In genomic region chr6:153130515-153131036, GRCh38 we compare ENCODE assay signal across 8 cellular contexts. TPM values are rescaled to one million over a fixed set of nuclear protein-coding genes. Genes with fewer than 3 reads are reported as not detected.
DNase-seq lines count a peak whose midpoint lies in the region; ATAC-seq, FAIRE-seq and TF ChIP-seq lines count a peak whose summit lies in the region.

No MANE protein-coding gene starts in this region.

- peaks cover 3 to 18% of the 10 kb centered on the region in 2 experiments for H3K27me3 ChIP-seq in GM12878 (replicated peaks in 1 of 2; ENCODE audit: control insufficient read depth in 2 of 2, insufficient read depth in 2 of 2, low read length in 1 of 2)
- peaks cover 5 to 21% of the 10 kb centered on the region in 2 donors for H3K27me3 ChIP-seq in stomach smooth muscle (ENCODE audit: control insufficient read depth in 1 of 2, insufficient read depth in 2 of 2, low read length in 2 of 2)

- RAD21 ChIA-PET in GM12878 (lab: Charles Lee; ENCODE audit: unreplicated experiment): no interaction called here

- no peaks in the 10 kb centered on the region for H3K79me2 ChIP-seq in GM12878 (ENCODE audit: control insufficient read depth, insufficient read depth, low read length)

- in situ Hi-C loops in GM12878 (cut with MboI): no loop called here

- H3K9me3 ChIP-seq in GM12878 (replicated peaks; ENCODE audit: control insufficient read depth, insufficient read depth, low read length) (no peaks in the 10 kb centered on the region), kidney (ENCODE audit: control insufficient read depth in 1 of 2, low read length in 2 of 2) (peaks cover 0 to 2% of the 10 kb centered on the region in 2 donors), stomach smooth muscle (ENCODE audit: control insufficient read depth in 2 of 2, low read length in 2 of 2) (no peaks in the 10 kb centered on the region)

- H3K4me1 ChIP-seq in GM12878 (ENCODE audit: control insufficient read depth, insufficient read depth, low read length) (no peaks in the 10 kb centered on the region), kidney (ENCODE audit: control insufficient read depth in 1 of 2, insufficient read depth in 1 of 2, low read depth in 1 of 2, low read length in 2 of 2) (peaks cover 3 to 8% of the 10 kb centered on the region in 2 donors), stomach smooth muscle (ENCODE audit: control insufficient read depth, insufficient read depth, low read length) (peaks cover 14% of the 10 kb centered on the region)

- no peak overlapping the region for H3K27ac ChIP-seq in GM12878 (ENCODE audit: control insufficient read depth, insufficient read depth)
- H3K27ac ChIP-seq in kidney (ENCODE audit: low read depth in 2 of 2, low read length in 2 of 2): no peak overlapping the region
- no peak overlapping the region for H3K27ac ChIP-seq in stomach smooth muscle (ENCODE audit: low read length)

- H3K36me3 ChIP-seq in GM12878 (ENCODE audit: control insufficient read depth in 2 of 2, insufficient read depth in 2 of 2, low read length in 1 of 2): no peaks in the 10 kb centered on the region
- no peaks in the 10 kb centered on the region for H3K36me3 ChIP-seq in kidney (ENCODE audit: control insufficient read depth in 1 of 2, insufficient read depth in 2 of 2, low read length in 2 of 2)
- no peaks in the 10 kb centered on the region for H3K36me3 ChIP-seq in stomach smooth muscle (ENCODE audit: control insufficient read depth in 2 of 2, insufficient read depth in 2 of 2, low read length in 2 of 2)

- WGBS in GM12878 (ENCODE audit: insufficient coverage, insufficient replicate concordance, low lambda C conversion rate, missing lambda C conversion rate): 48% methylated on average over 13 of the region's 54 CpGs

- POLR2A ChIA-PET in AG04449 (lab: Yijun Ruan, JAX) (no interaction called here), GM12878 (lab: Charles Lee) (no interaction called here)

- peak overlapping the region; percentile 51 for H2AFZ ChIP-seq in GM12878 (ENCODE audit: control insufficient read depth, low read depth, low read length)

- no peak for TF ChIP-seq POLR2A in GM12878 (IDR thresholded peaks at IDR 0.05; ENCODE audit: low read depth, low read length)

- CTCF ChIA-PET in AG04449 (lab: Yijun Ruan, JAX) (no interaction called here), GM12878 (lab: Yijun Ruan, JAX) (no interaction called here)

- SMC1A ChIA-PET in GM12878 (lab: Charles Lee; ENCODE audit: uncharacterized antibody, unreplicated experiment): no interaction called here

- FAIRE-seq in GM12878 (lab: Jason Lieb, UNC) (no peak), kidney (lab: Jason Lieb, UNC) (no peak)

- intact Hi-C loops in GM12878 (cut with micrococcal nuclease; ENCODE audit: unreplicated experiment) (loop anchor here (10.0 kb wide), 1 partner anchor 1344 kb away; no protein-coding TSS in a partner anchor), kidney (cut with DNase I) (no loop called here)

- TF ChIP-seq RAD21 in GM12878 (IDR thresholded peaks at IDR 0.05; ENCODE audit: insufficient read depth, low read depth, low read length): no peak

- no peaks in the 10 kb centered on the region for H4K20me1 ChIP-seq in GM12878 (ENCODE audit: control insufficient read depth, insufficient read depth)

- ATAC-seq in GM18868 (IDR thresholded peaks at IDR 0.05; ENCODE audit: unreplicated experiment) (peak; percentile 12), HG03342 (IDR thresholded peaks at IDR 0.05; ENCODE audit: unreplicated experiment) (peak; percentile 18), GM12878 (peak; percentile 25; the same call in 2 of the 3 replicates)

- BruUV-seq in GM12878 (replicated peaks; lab: Mats Ljungman, UMichigan): no TSS peak

- TF ChIP-seq CTCF in AG04449 (IDR thresholded peaks at IDR 0.05; ENCODE audit: insufficient read depth, low read length, missing control alignments): no peak
- TF ChIP-seq CTCF in GM12878 (IDR thresholded peaks at IDR 0.05 in 2 of 3, conservative IDR thresholded peaks at IDR 0.05 in 1 of 3; ENCODE audit: control insufficient read depth in 2 of 3, extremely low read depth in 1 of 3, insufficient read depth in 1 of 3, low read depth in 3 of 3, low read length in 3 of 3): no peak
- no peak for TF ChIP-seq CTCF in kidney (IDR thresholded peaks at IDR 0.05; ENCODE audit: borderline replicate concordance, extremely low read depth, insufficient read depth)

- peak overlapping the region; percentile 80 for H3K4me3 ChIP-seq in AG04449 (ENCODE audit: low read depth, low read length)
- H3K4me3 ChIP-seq in GM12878: peak overlapping the region; percentile 37; the same call in 1 of the 2 replicates
- H3K4me3 ChIP-seq in kidney (ENCODE audit: low read length in 2 of 2): peak overlapping the region; percentile 39 to 59
- H3K4me3 ChIP-seq in stomach smooth muscle (ENCODE audit: low read length in 2 of 2): peak overlapping the region; percentile 79 to 84

- no peak for TF ChIP-seq EP300 in GM12878 (IDR thresholded peaks at IDR 0.05; ENCODE audit: borderline replicate concordance in 1 of 2, control insufficient read depth in 1 of 2, low read depth in 2 of 2, low read length in 2 of 2)

- H3K4me2 ChIP-seq in GM12878 (ENCODE audit: control insufficient read depth, insufficient read depth): peak overlapping the region; percentile 76

- H3K9ac ChIP-seq in GM12878 (ENCODE audit: control insufficient read depth, insufficient read depth, low read length) (no peak overlapping the region), kidney (ENCODE audit: low read length in 2 of 2) (no peak overlapping the region), stomach smooth muscle (ENCODE audit: low read length in 2 of 2) (peak overlapping the region in 1 of 2 donors; percentile 42)

- DNase-seq in AG04449 (ENCODE audit: low read depth, low spot score) (no peak), GM12878 (ENCODE audit: low read depth, low spot score) (no peak), kidney (peak; percentile 61), KG1 (lab: John Stamatoyannopoulos, UW) (no peak), UCSD-AML1 (lab: John Stamatoyannopoulos, UW; ENCODE audit: unreplicated experiment) (no peak)

TF ChIP-seq in GM12878, 131 proteins besides CTCF, POLR2A, EP300 and RAD21:
- no peak for TF ChIP-seq TCF7 (IDR thresholded peaks at IDR 0.05; ENCODE audit: borderline replicate concordance)
- TF ChIP-seq, protein P1, sequence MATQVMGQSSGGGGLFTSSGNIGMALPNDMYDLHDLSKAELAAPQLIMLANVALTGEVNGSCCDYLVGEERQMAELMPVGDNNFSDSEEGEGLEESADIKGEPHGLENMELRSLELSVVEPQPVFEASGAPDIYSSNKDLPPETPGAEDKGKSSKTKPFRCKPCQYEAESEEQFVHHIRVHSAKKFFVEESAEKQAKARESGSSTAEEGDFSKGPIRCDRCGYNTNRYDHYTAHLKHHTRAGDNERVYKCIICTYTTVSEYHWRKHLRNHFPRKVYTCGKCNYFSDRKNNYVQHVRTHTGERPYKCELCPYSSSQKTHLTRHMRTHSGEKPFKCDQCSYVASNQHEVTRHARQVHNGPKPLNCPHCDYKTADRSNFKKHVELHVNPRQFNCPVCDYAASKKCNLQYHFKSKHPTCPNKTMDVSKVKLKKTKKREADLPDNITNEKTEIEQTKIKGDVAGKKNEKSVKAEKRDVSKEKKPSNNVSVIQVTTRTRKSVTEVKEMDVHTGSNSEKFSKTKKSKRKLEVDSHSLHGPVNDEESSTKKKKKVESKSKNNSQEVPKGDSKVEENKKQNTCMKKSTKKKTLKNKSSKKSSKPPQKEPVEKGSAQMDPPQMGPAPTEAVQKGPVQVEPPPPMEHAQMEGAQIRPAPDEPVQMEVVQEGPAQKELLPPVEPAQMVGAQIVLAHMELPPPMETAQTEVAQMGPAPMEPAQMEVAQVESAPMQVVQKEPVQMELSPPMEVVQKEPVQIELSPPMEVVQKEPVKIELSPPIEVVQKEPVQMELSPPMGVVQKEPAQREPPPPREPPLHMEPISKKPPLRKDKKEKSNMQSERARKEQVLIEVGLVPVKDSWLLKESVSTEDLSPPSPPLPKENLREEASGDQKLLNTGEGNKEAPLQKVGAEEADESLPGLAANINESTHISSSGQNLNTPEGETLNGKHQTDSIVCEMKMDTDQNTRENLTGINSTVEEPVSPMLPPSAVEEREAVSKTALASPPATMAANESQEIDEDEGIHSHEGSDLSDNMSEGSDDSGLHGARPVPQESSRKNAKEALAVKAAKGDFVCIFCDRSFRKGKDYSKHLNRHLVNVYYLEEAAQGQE (IDR thresholded peaks at IDR 0.05; ENCODE audit: low read depth, low read length): no peak
- TF ChIP-seq TCF12 (IDR thresholded peaks at IDR 0.05; ENCODE audit: low read depth, low read length): no peak
- TF ChIP-seq EGR1 (IDR thresholded peaks at IDR 0.05; ENCODE audit: borderline replicate concordance in 1 of 2, low read depth in 2 of 2, low read length in 2 of 2): peak in 1 of 2 experiments; percentile 26; a peak in 1 of 3 replicates
- 0 out of 2 replicates have a peak, but pooled peaks have one; percentile 11 for TF ChIP-seq IKZF1 (conservative IDR thresholded peaks at IDR 0.05)

RNA-seq across cellular contexts. Expression of gene RGS17, which starts 0.5 kb away (rescaled TPM):
- 0.17 TPM in 1 of 2 replicates, not detected in the other for total RNA-seq in GM12878 (2013; cell fraction: nucleolus; rRNA removed)
- 0.06 TPM in 1 of 2 replicates, not detected in the other for total RNA-seq in GM12878 (2014; rRNA removed)
- under 0.01 TPM in 1 of 2 replicates, not detected in the other for total RNA-seq in GM12878 (2014; rRNA removed; fragmentation: Illumina TruSeq; extraction: Trizol)
- not detected in 2 replicates for total RNA-seq in GM12878 (2021)
- polyA plus RNA-seq in GM12878 (2011; ENCODE audit: low read depth): 0.03 TPM
- 0.10 and 0.14 TPM in 2 replicates for polyA plus RNA-seq in GM12878 (2011; rRNA removed)
- polyA plus RNA-seq in GM12878 (2011; cell fraction: cytosol; rRNA removed): 0.03 TPM in 1 of 2 replicates, not detected in the other
- 0.01 TPM in 1 of 2 replicates, not detected in the other for polyA plus RNA-seq in GM12878 (2011; cell fraction: nucleus; rRNA removed)
- polyA plus RNA-seq in GM12878 (2012): 0.08 and 0.24 TPM in 2 replicates
- not detected in 2 replicates for polyA plus RNA-seq in GM12878 (2014; fragmentation: Illumina TruSeq; extraction: Trizol)
- under 1 TPM; 0.11 to 0.29 TPM for polyA plus RNA-seq in GM12878 (2014; fragmentation: Nextera tagmentation; extraction: Ambion mirVana)
- polyA plus RNA-seq in GM12878 (2014; rRNA removed): 0.01 TPM in 1 of 2 replicates, not detected in the other
- polyA plus RNA-seq in GM12878 (2016; fragmentation: Nextera tagmentation; extraction: Ambion mirVana): under 1 TPM; 0.17 to 0.20 TPM
- not detected in 2 replicates for polyA minus RNA-seq in GM12878 (2011; rRNA and poly(A)+ RNA removed)
- polyA minus RNA-seq in GM12878 (2011; cell fraction: cytosol; rRNA and poly(A)+ RNA removed): not detected in 2 replicates
- not detected in 2 replicates for polyA minus RNA-seq in GM12878 (2011; cell fraction: nucleus; rRNA and poly(A)+ RNA removed)
- 0.28 TPM for total RNA-seq in kidney
- not detected for polyA plus RNA-seq in kidney (ENCODE audit: insufficient read depth, low read depth, low replicate concordance)
